1 cellular context compared by ENCODE assay signal in genomic region chr3:129890891-129891290, GRCh38.
TF ChIP-seq lines count a peak whose summit lies in the region.

No MANE protein-coding gene starts in this region.

TF ChIP-seq in GM12878, 131 proteins besides CTCF, POLR2A, EP300 and RAD21:
- no peak for TF ChIP-seq PRDM15 (CRISPR knock-in tag; IDR thresholded peaks at IDR 0.05)
- no peak for TF ChIP-seq CBFB (IDR thresholded peaks at IDR 0.05; ENCODE audit: low read depth)
- no peak for TF ChIP-seq RELA (IDR thresholded peaks at IDR 0.05; ENCODE audit: borderline replicate concordance, partially characterized antibody)
- no peak for TF ChIP-seq LARP7 (IDR thresholded peaks at IDR 0.05)
- TF ChIP-seq ZNF592 (IDR thresholded peaks at IDR 0.05), result no peak
- no peak for TF ChIP-seq HSF1 (IDR thresholded peaks at IDR 0.05; ENCODE audit: low read depth, low read length)
- TF ChIP-seq CEBPB (IDR thresholded peaks at IDR 0.05; ENCODE audit: borderline replicate concordance in 1 of 2, low read depth in 2 of 2, low read length in 2 of 2), result no peak
- no peak for TF ChIP-seq IRF4 (IDR thresholded peaks at IDR 0.05; ENCODE audit: low read depth, low read length)
- no peak for TF ChIP-seq KAT2A (conservative IDR thresholded peaks at IDR 0.05; ENCODE audit: control insufficient read depth, low read depth, low read length)
- no peak for TF ChIP-seq TCF7 (IDR thresholded peaks at IDR 0.05; ENCODE audit: borderline replicate concordance)
- TF ChIP-seq NR2F1 (conservative IDR thresholded peaks at IDR 0.05), result no peak
- TF ChIP-seq PBX3 (IDR thresholded peaks at IDR 0.05; ENCODE audit: insufficient replicate concordance, low read depth, low read length), result no peak
- TF ChIP-seq MEF2A (IDR thresholded peaks at IDR 0.05; ENCODE audit: insufficient read depth, low read depth, low read length), result no peak
- TF ChIP-seq ZNF274 (IDR thresholded peaks at IDR 0.05; ENCODE audit: insufficient read depth, insufficient read length), result no peak
- no peak for TF ChIP-seq RUNX3 (IDR thresholded peaks at IDR 0.05; ENCODE audit: low read length)
- TF ChIP-seq ETV6 (conservative IDR thresholded peaks at IDR 0.05 in 1 of 2, IDR thresholded peaks at IDR 0.05 in 1 of 2; ENCODE audit: borderline replicate concordance in 1 of 2, low read depth in 1 of 2), result no peak
